In genomic region chr14:60251877-60252276, GRCh38 we compare ENCODE assay signal across 10 cellular contexts. TPM values are rescaled to one million over a fixed set of nuclear protein-coding genes. Genes with fewer than 3 reads are reported as not detected.
DNase-seq lines count a peak whose midpoint lies in the region; ATAC-seq, FAIRE-seq and TF ChIP-seq lines count a peak whose summit lies in the region.
"Had no signal": no experiment of that assay in that cellular context is flagged by ENCODE, and none has a peak within 500 bp of the region (broad histone marks: within the 10 kb centered on the region; RNA-seq: fewer than 3 reads in every experiment).

No MANE protein-coding gene starts in this region.

- H3K27me3 ChIP-seq in subcutaneous abdominal adipose tissue (ENCODE audit: control insufficient read depth in 5 of 5, insufficient read depth in 4 of 5, low read length in 5 of 5) (no peaks in the 10 kb centered on the region), thyroid gland (no peaks in the 10 kb centered on the region), SJCRH30 (no peaks in the 10 kb centered on the region)

- peak overlapping the region in 1 of 2 donors; percentile 44 for H3K27ac ChIP-seq in kidney (ENCODE audit: low read depth in 2 of 2, low read length in 2 of 2)
- no peak overlapping the region for H3K27ac ChIP-seq in subcutaneous abdominal adipose tissue (ENCODE audit: low read depth, low read length)
- H3K27ac ChIP-seq in thyroid gland: no peak overlapping the region
- H3K27ac ChIP-seq in SJCRH30: no peak overlapping the region

- H3K9me3 ChIP-seq in kidney (ENCODE audit: control insufficient read depth in 1 of 2, low read length in 2 of 2) (no peaks in the 10 kb centered on the region), subcutaneous abdominal adipose tissue (ENCODE audit: control insufficient read depth in 5 of 5, low read length in 5 of 5) (no peaks in the 10 kb centered on the region), thyroid gland (no peaks in the 10 kb centered on the region), SJCRH30 (replicated peaks) (no peaks in the 10 kb centered on the region)

- H3K9me3 Mint-ChIP-seq in activated naive CD4-positive, alpha-beta T cell treated with anti-CD3 and anti-CD28 coated beads for 36 hours: peaks cover 3% of the 10 kb centered on the region
- no peaks in the 10 kb centered on the region for H3K9me3 Mint-ChIP-seq in activated T-helper 1 cell treated with anti-CD3 and anti-CD28 coated beads, Interleukin-12 subunit alpha, Interleukin-12 subunit beta, Interleukin-2, Interleukin-4 antibody, amounts not matched to agents 30 ng/mL and 10 ng/mL and 1 ng/mL, durations not matched to agents 14 hours and 24 hours and 36 hours

- H3K4me3 ChIP-seq in kidney (ENCODE audit: low read length in 2 of 2) (peak overlapping the region; percentile 85 to 87), subcutaneous abdominal adipose tissue (ENCODE audit: low read depth in 1 of 5, low read length in 5 of 5) (peak overlapping the region in 3 of 5 donors; percentile 7 to 91 (median 65)), thyroid gland (replicated peaks in 1 of 3) (no peak overlapping the region), SJCRH30 (no peak overlapping the region)
- H3K4me3 ChIP-seq: lung had no signal

- intact Hi-C loops in activated naive CD4-positive, alpha-beta T cell treated with anti-CD3 and anti-CD28 coated beads for 36 hours (cut with micrococcal nuclease): no loop called here
- intact Hi-C loops in activated T-helper 1 cell treated with anti-CD3 and anti-CD28 coated beads, Interleukin-12 subunit alpha, Interleukin-12 subunit beta, Interleukin-2, Interleukin-4 antibody, amounts not matched to agents 30 ng/mL and 10 ng/mL and 1 ng/mL, durations not matched to agents 14 hours and 24 hours and 36 hours (cut with micrococcal nuclease): loop anchor here (2.0 to 5.0 kb wide), 2 partner anchors 15 to 485 kb away; no protein-coding TSS in a partner anchor
- intact Hi-C loops in kidney (cut with DNase I) (no loop called here), left colon (cut with DNase I, micrococcal nuclease) (no loop called here), thyroid gland (cut with DNase I) (no loop called here)

- CTCF ChIA-PET in activated naive CD4-positive, alpha-beta T cell treated with anti-CD3 and anti-CD28 coated beads for 36 hours (lab: Charles Lee): interaction anchor here (1.2 kb wide), 1 partner anchor 13 kb away, joined by 5 read pairs; no protein-coding TSS in a partner anchor

- WGBS in thyroid gland, 2 donors: 87 to 92% methylated on average over 1 of the region's 1 CpG

- no peaks in the 10 kb centered on the region for H3K36me3 ChIP-seq in kidney (ENCODE audit: control insufficient read depth in 1 of 2, insufficient read depth in 2 of 2, low read length in 2 of 2)
- H3K36me3 ChIP-seq in subcutaneous abdominal adipose tissue (ENCODE audit: control insufficient read depth in 5 of 5, insufficient read depth in 5 of 5, low read length in 5 of 5): no peaks in the 10 kb centered on the region
- H3K36me3 ChIP-seq in thyroid gland: no peaks in the 10 kb centered on the region
- no peaks in the 10 kb centered on the region for H3K36me3 ChIP-seq in SJCRH30

- peak overlapping the region; percentile 17 for H3K4me3 Mint-ChIP-seq in activated naive CD4-positive, alpha-beta T cell treated with anti-CD3 and anti-CD28 coated beads for 36 hours
- H3K4me3 Mint-ChIP-seq in activated T-helper 1 cell treated with anti-CD3 and anti-CD28 coated beads, Interleukin-12 subunit alpha, Interleukin-12 subunit beta, Interleukin-2, Interleukin-4 antibody, amounts not matched to agents 30 ng/mL and 10 ng/mL and 1 ng/mL, durations not matched to agents 14 hours and 24 hours and 36 hours: peak overlapping the region; percentile 27

- peak overlapping the region in 1 of 2 donors; percentile 13 for H3K9ac ChIP-seq in kidney (ENCODE audit: low read length in 2 of 2)
- peak overlapping the region in 3 of 5 donors; percentile 31 to 87 (median 81) for H3K9ac ChIP-seq in subcutaneous abdominal adipose tissue (ENCODE audit: low read length in 5 of 5)

- H3K4me1 ChIP-seq in kidney (ENCODE audit: control insufficient read depth in 1 of 2, insufficient read depth in 1 of 2, low read depth in 1 of 2, low read length in 2 of 2) (peaks cover 21 to 22% of the 10 kb centered on the region in 2 donors), subcutaneous abdominal adipose tissue (ENCODE audit: control insufficient read depth in 5 of 5, insufficient read depth in 5 of 5, low read length in 5 of 5) (peaks cover 4 to 61% (median 43%) of the 10 kb centered on the region in 5 donors), thyroid gland (peaks cover 37 to 38% of the 10 kb centered on the region in 2 donors), SJCRH30 (no peaks in the 10 kb centered on the region)

- no peak for ATAC-seq in left colon

- peaks cover 62% of the 10 kb centered on the region for H3K4me1 Mint-ChIP-seq in activated naive CD4-positive, alpha-beta T cell treated with anti-CD3 and anti-CD28 coated beads for 36 hours (ENCODE audit: low read depth)
- H3K4me1 Mint-ChIP-seq in activated T-helper 1 cell treated with anti-CD3 and anti-CD28 coated beads, Interleukin-12 subunit alpha, Interleukin-12 subunit beta, Interleukin-2, Interleukin-4 antibody, amounts not matched to agents 30 ng/mL and 10 ng/mL and 1 ng/mL, durations not matched to agents 14 hours and 24 hours and 36 hours (ENCODE audit: low read depth): peaks cover 56% of the 10 kb centered on the region

- DNase-seq in activated naive CD4-positive, alpha-beta T cell treated with anti-CD3 and anti-CD28 coated beads for 36 hours: no peak
- DNase-seq in activated naive CD4-positive, alpha-beta T cell (lab: John Stamatoyannopoulos, UW): no peak
- no peak for DNase-seq in activated T-helper 1 cell treated with anti-CD3 and anti-CD28 coated beads, Interleukin-12 subunit alpha, Interleukin-12 subunit beta, Interleukin-2, Interleukin-4 antibody, amounts not matched to agents 30 ng/mL and 10 ng/mL and 1 ng/mL, durations not matched to agents 14 hours and 24 hours and 36 hours (ENCODE audit: low spot score)
- DNase-seq in kidney (no peak), left colon (no peak), thyroid gland (no peak), SJCRH30 (no peak)
- DNase-seq: effector CD4-positive, alpha-beta T cell had no signal

- H3K27ac Mint-ChIP-seq in activated naive CD4-positive, alpha-beta T cell treated with anti-CD3 and anti-CD28 coated beads for 36 hours: no peak overlapping the region
- H3K27ac Mint-ChIP-seq in activated T-helper 1 cell treated with anti-CD3 and anti-CD28 coated beads, Interleukin-12 subunit alpha, Interleukin-12 subunit beta, Interleukin-2, Interleukin-4 antibody, amounts not matched to agents 30 ng/mL and 10 ng/mL and 1 ng/mL, durations not matched to agents 14 hours and 24 hours and 36 hours: no peak overlapping the region

- H3K27me3 Mint-ChIP-seq in activated naive CD4-positive, alpha-beta T cell treated with anti-CD3 and anti-CD28 coated beads for 36 hours (ENCODE audit: low read depth): no peaks in the 10 kb centered on the region
- H3K27me3 Mint-ChIP-seq in activated T-helper 1 cell treated with anti-CD3 and anti-CD28 coated beads, Interleukin-12 subunit alpha, Interleukin-12 subunit beta, Interleukin-2, Interleukin-4 antibody, amounts not matched to agents 30 ng/mL and 10 ng/mL and 1 ng/mL, durations not matched to agents 14 hours and 24 hours and 36 hours (ENCODE audit: insufficient read depth): no peaks in the 10 kb centered on the region

- TF ChIP-seq CTCF in kidney (IDR thresholded peaks at IDR 0.05; ENCODE audit: borderline replicate concordance, extremely low read depth, insufficient read depth): no peak
- no peak for TF ChIP-seq CTCF in thyroid gland (IDR thresholded peaks at IDR 0.05)

- no peak for TF ChIP-seq POLR2A in thyroid gland (IDR thresholded peaks at IDR 0.05)

- FAIRE-seq in kidney (lab: Jason Lieb, UNC): no peak

- H3K36me3 Mint-ChIP-seq in activated naive CD4-positive, alpha-beta T cell treated with anti-CD3 and anti-CD28 coated beads for 36 hours (ENCODE audit: low read depth): peaks cover 12% of the 10 kb centered on the region
- H3K36me3 Mint-ChIP-seq in activated T-helper 1 cell treated with anti-CD3 and anti-CD28 coated beads, Interleukin-12 subunit alpha, Interleukin-12 subunit beta, Interleukin-2, Interleukin-4 antibody, amounts not matched to agents 30 ng/mL and 10 ng/mL and 1 ng/mL, durations not matched to agents 14 hours and 24 hours and 36 hours (ENCODE audit: low read depth): peaks cover 7% of the 10 kb centered on the region

RNA-seq across cellular contexts. Expression of gene PPM1A, which starts 2.9 kb away (rescaled TPM):
- total RNA-seq in activated naive CD4-positive, alpha-beta T cell treated with anti-CD3 and anti-CD28 coated beads for 36 hours: 10 to 100 TPM; 35.3 to 36.1 TPM
- 43.9 and 50.7 TPM in 2 replicates for total RNA-seq in activated T-helper 1 cell treated with anti-CD3 and anti-CD28 coated beads, Interleukin-12 subunit alpha, Interleukin-12 subunit beta, Interleukin-2, Interleukin-4 antibody, amounts not matched to agents 30 ng/mL and 10 ng/mL and 1 ng/mL, durations not matched to agents 14 hours and 24 hours and 36 hours
- total RNA-seq in kidney: 60.3 TPM
- 42.3 TPM for polyA plus RNA-seq in kidney (ENCODE audit: insufficient read depth, low read depth, low replicate concordance)
- 100 to 1,000 TPM; 115 to 134 TPM for total RNA-seq in left colon
- 10 to 100 TPM; 41.9 to 65.8 (median 44.5) TPM for total RNA-seq in thyroid gland
- 25.3 and 31.2 TPM in 2 replicates for total RNA-seq in SJCRH30 (2014; rRNA removed; shearing (Covaris generic))

Comparison
In these comparisons a context has a peak if more than half of its experiments do, and no peak if none do; other contexts are left out.
1. H3K4me3 ChIP-seq: peak in kidney (2 of 2) and subcutaneous abdominal adipose tissue (3 of 5); none in thyroid gland (0 of 3) and SJCRH30 (single experiment).